In genomic region chr4:81826817-81827424, GRCh38 we compare ENCODE assay signal across 15 cellular contexts.
A peak's percentile ranks its signal among the peaks of the same experiment; 100 is the strongest.
DNase-seq lines count a peak whose midpoint lies in the region; ATAC-seq and TF ChIP-seq lines count a peak whose summit lies in the region.
"Had no signal": no experiment of that assay in that cellular context is flagged by ENCODE, and none has a peak within 500 bp of the region (broad histone marks: within the 10 kb centered on the region; RNA-seq: fewer than 3 reads in every experiment).

No MANE protein-coding gene starts in this region.

- POLR2A ChIA-PET in activated CD4-positive, alpha-beta T cell treated with anti-CD3 and anti-CD28 coated beads for 36 hours (lab: Charles Lee) = no interaction called here
- POLR2A ChIA-PET in activated CD4-positive, alpha-beta T cell treated with anti-CD3 and anti-CD28 coated beads, Interleukin-2, amount 10 ng/mL, durations not matched to agents 7 days and 5 days (lab: Charles Lee) = no interaction called here

- intact Hi-C loops in activated CD4-positive, alpha-beta T cell treated with anti-CD3 and anti-CD28 coated beads for 36 hours (cut with DNase I, micrococcal nuclease) = loop anchor here in 1 of 2 experiments (1.0 to 5.0 kb wide), 5 partner anchors 102 to 355 kb away; partner anchors contain the start of gene RASGEF1B

- H3K4me3 Mint-ChIP-seq in activated CD4-positive, alpha-beta T cell treated with anti-CD3 and anti-CD28 coated beads for 36 hours = no peak overlapping the region
- H3K4me3 Mint-ChIP-seq in activated CD4-positive, alpha-beta T cell treated with anti-CD3 and anti-CD28 coated beads, Interleukin-2, amount 10 ng/mL, durations not matched to agents 7 days and 5 days = no peak overlapping the region
- H3K4me3 Mint-ChIP-seq in activated naive CD4-positive, alpha-beta T cell treated with anti-CD3 and anti-CD28 coated beads, Interleukin-2, amount 50 U/mL, for 24 hours = no peak overlapping the region
- H3K4me3 Mint-ChIP-seq in activated T-helper 17 cell treated with anti-CD3 and anti-CD28 coated beads, Interleukin-2, amount 50 U/mL, for 72 hours = no peak overlapping the region
- H3K4me3 Mint-ChIP-seq: CD14-positive monocyte; CD4-positive, alpha-beta memory T cell had no signal

- TF ChIP-seq POLR2A in erythroblast (IDR thresholded peaks at IDR 0.05; ENCODE audit: low read length) = no peak

- peaks cover 7% of the 10 kb centered on the region for H3K27me3 Mint-ChIP-seq in activated CD4-positive, alpha-beta T cell treated with anti-CD3 and anti-CD28 coated beads for 36 hours
- H3K27me3 Mint-ChIP-seq in activated CD4-positive, alpha-beta T cell treated with anti-CD3 and anti-CD28 coated beads, Interleukin-2, amount 10 ng/mL, durations not matched to agents 7 days and 5 days = no peaks in the 10 kb centered on the region
- no peaks in the 10 kb centered on the region for H3K27me3 Mint-ChIP-seq in activated naive CD4-positive, alpha-beta T cell treated with anti-CD3 and anti-CD28 coated beads, Interleukin-2, amount 50 U/mL, for 24 hours
- peaks cover 1% of the 10 kb centered on the region for H3K27me3 Mint-ChIP-seq in activated T-helper 17 cell treated with anti-CD3 and anti-CD28 coated beads, Interleukin-2, amount 50 U/mL, for 72 hours

- H3K27ac Mint-ChIP-seq in activated CD4-positive, alpha-beta T cell treated with anti-CD3 and anti-CD28 coated beads for 36 hours = peak overlapping the region; percentile 29
- H3K27ac Mint-ChIP-seq in activated CD4-positive, alpha-beta T cell treated with anti-CD3 and anti-CD28 coated beads, Interleukin-2, amount 10 ng/mL, durations not matched to agents 7 days and 5 days = no peak overlapping the region
- peak overlapping the region; percentile 66 for H3K27ac Mint-ChIP-seq in activated naive CD4-positive, alpha-beta T cell treated with anti-CD3 and anti-CD28 coated beads, Interleukin-2, amount 50 U/mL, for 24 hours
- no peak overlapping the region for H3K27ac Mint-ChIP-seq in activated naive CD4-positive, alpha-beta T cell treated with anti-CD3 and anti-CD28 coated beads, Interleukin-2, amount 50 U/mL, for 72 hours
- H3K27ac Mint-ChIP-seq in activated T-helper 17 cell treated with anti-CD3 and anti-CD28 coated beads, Interleukin-2, amount 50 U/mL, for 72 hours = peak overlapping the region; percentile 31
- H3K27ac Mint-ChIP-seq: CD14-positive monocyte; CD4-positive, alpha-beta memory T cell had no signal

- no peak for ATAC-seq in activated CD4-positive, alpha-beta T cell treated with anti-CD3 and anti-CD28 coated beads for 36 hours
- no peak for ATAC-seq in activated naive CD4-positive, alpha-beta T cell treated with anti-CD3 and anti-CD28 coated beads, Interleukin-2, amount 50 U/mL, for 72 hours
- no peak for ATAC-seq in activated T-helper 17 cell treated with anti-CD3 and anti-CD28 coated beads, Interleukin-2, amount 50 U/mL, for 72 hours (replicated peaks)
- ATAC-seq: A549 had no signal

- no peaks in the 10 kb centered on the region for H3K9me3 Mint-ChIP-seq in activated CD4-positive, alpha-beta T cell treated with anti-CD3 and anti-CD28 coated beads for 36 hours (ENCODE audit: low read depth)
- H3K9me3 Mint-ChIP-seq in activated CD4-positive, alpha-beta T cell treated with anti-CD3 and anti-CD28 coated beads, Interleukin-2, amount 10 ng/mL, durations not matched to agents 7 days and 5 days = peaks cover 9% of the 10 kb centered on the region
- no peaks in the 10 kb centered on the region for H3K9me3 Mint-ChIP-seq in activated naive CD4-positive, alpha-beta T cell treated with anti-CD3 and anti-CD28 coated beads, Interleukin-2, amount 50 U/mL, for 24 hours
- peaks cover 0 to 5% of the 10 kb centered on the region in 2 donors for H3K9me3 Mint-ChIP-seq in activated naive CD4-positive, alpha-beta T cell treated with anti-CD3 and anti-CD28 coated beads, Interleukin-2, amount 50 U/mL, for 72 hours
- no peaks in the 10 kb centered on the region for H3K9me3 Mint-ChIP-seq in activated T-helper 17 cell treated with anti-CD3 and anti-CD28 coated beads, Interleukin-2, amount 50 U/mL, for 72 hours

- CTCF ChIA-PET in activated CD4-positive, alpha-beta T cell treated with anti-CD3 and anti-CD28 coated beads for 36 hours (lab: Charles Lee) = no interaction called here
- CTCF ChIA-PET in activated CD4-positive, alpha-beta T cell treated with anti-CD3 and anti-CD28 coated beads, Interleukin-2, amount 10 ng/mL, durations not matched to agents 7 days and 5 days (lab: Charles Lee) = no interaction called here

- peaks cover 17% of the 10 kb centered on the region for H3K4me1 Mint-ChIP-seq in activated CD4-positive, alpha-beta T cell treated with anti-CD3 and anti-CD28 coated beads for 36 hours
- peaks cover 8% of the 10 kb centered on the region for H3K4me1 Mint-ChIP-seq in activated CD4-positive, alpha-beta T cell treated with anti-CD3 and anti-CD28 coated beads, Interleukin-2, amount 10 ng/mL, durations not matched to agents 7 days and 5 days
- peaks cover 10% of the 10 kb centered on the region for H3K4me1 Mint-ChIP-seq in activated naive CD4-positive, alpha-beta T cell treated with anti-CD3 and anti-CD28 coated beads, Interleukin-2, amount 50 U/mL, for 24 hours
- peaks cover 7% of the 10 kb centered on the region for H3K4me1 Mint-ChIP-seq in activated T-helper 17 cell treated with anti-CD3 and anti-CD28 coated beads, Interleukin-2, amount 50 U/mL, for 72 hours
- H3K4me1 Mint-ChIP-seq: CD14-positive monocyte; CD4-positive, alpha-beta memory T cell had no signal

- DNase-seq in activated CD4-positive, alpha-beta T cell treated with anti-CD3 and anti-CD28 coated beads for 36 hours = no peak
- no peak for DNase-seq in activated CD4-positive, alpha-beta T cell treated with anti-CD3 and anti-CD28 coated beads, Interleukin-2, amount 10 ng/mL, durations not matched to agents 7 days and 5 days
- no peak for DNase-seq in activated naive CD4-positive, alpha-beta T cell treated with anti-CD3 and anti-CD28 coated beads, Interleukin-2, amount 50 U/mL, for 72 hours (ENCODE audit: low spot score in 2 of 2)
- DNase-seq in erythroblast (lab: John Stamatoyannopoulos, UW) (peak; percentile 9 to 13), amniotic stem cell (lab: John Stamatoyannopoulos, UW) (no peak)
- DNase-seq: AML-193; CD4-positive, alpha-beta memory T cell; DMS153; DMS79; GDM1; GM23248 had no signal

- peaks cover 2% of the 10 kb centered on the region for H3K36me3 Mint-ChIP-seq in activated CD4-positive, alpha-beta T cell treated with anti-CD3 and anti-CD28 coated beads for 36 hours (ENCODE audit: low read depth)
- H3K36me3 Mint-ChIP-seq in activated CD4-positive, alpha-beta T cell treated with anti-CD3 and anti-CD28 coated beads, Interleukin-2, amount 10 ng/mL, durations not matched to agents 7 days and 5 days (ENCODE audit: low read depth) = peaks cover 2% of the 10 kb centered on the region
- H3K36me3 Mint-ChIP-seq in activated naive CD4-positive, alpha-beta T cell treated with anti-CD3 and anti-CD28 coated beads, Interleukin-2, amount 50 U/mL, for 24 hours = no peaks in the 10 kb centered on the region
- H3K36me3 Mint-ChIP-seq in activated naive CD4-positive, alpha-beta T cell treated with anti-CD3 and anti-CD28 coated beads, Interleukin-2, amount 50 U/mL, for 72 hours = peaks cover 0 to 6% of the 10 kb centered on the region in 2 donors
- H3K36me3 Mint-ChIP-seq in activated T-helper 17 cell treated with anti-CD3 and anti-CD28 coated beads, Interleukin-2, amount 50 U/mL, for 72 hours (ENCODE audit: low read depth) = no peaks in the 10 kb centered on the region
- H3K36me3 Mint-ChIP-seq: CD14-positive monocyte; CD4-positive, alpha-beta memory T cell had no signal

Comparison
In these comparisons a context has a peak if more than half of its experiments do, and no peak if none do; other contexts are left out.
1. H3K27ac Mint-ChIP-seq: peak in activated CD4-positive, alpha-beta T cell treated with anti-CD3 and anti-CD28 coated beads for 36 hours (single experiment), activated naive CD4-positive, alpha-beta T cell treated with anti-CD3 and anti-CD28 coated beads, Interleukin-2, amount 50 U/mL, for 24 hours (single experiment) and activated T-helper 17 cell treated with anti-CD3 and anti-CD28 coated beads, Interleukin-2, amount 50 U/mL, for 72 hours (single experiment); none in activated CD4-positive, alpha-beta T cell treated with anti-CD3 and anti-CD28 coated beads, Interleukin-2, amount 10 ng/mL, durations not matched to agents 7 days and 5 days (single experiment) and activated naive CD4-positive, alpha-beta T cell treated with anti-CD3 and anti-CD28 coated beads, Interleukin-2, amount 50 U/mL, for 72 hours (0 of 2).
2. DNase-seq: peak in erythroblast (2 of 2); none in activated CD4-positive, alpha-beta T cell treated with anti-CD3 and anti-CD28 coated beads for 36 hours (single experiment), activated CD4-positive, alpha-beta T cell treated with anti-CD3 and anti-CD28 coated beads, Interleukin-2, amount 10 ng/mL, durations not matched to agents 7 days and 5 days (single experiment), activated naive CD4-positive, alpha-beta T cell treated with anti-CD3 and anti-CD28 coated beads, Interleukin-2, amount 50 U/mL, for 72 hours (0 of 2) and amniotic stem cell (single experiment).